ENCODE assay signal across 20 cellular contexts in the genomic region with DNA sequence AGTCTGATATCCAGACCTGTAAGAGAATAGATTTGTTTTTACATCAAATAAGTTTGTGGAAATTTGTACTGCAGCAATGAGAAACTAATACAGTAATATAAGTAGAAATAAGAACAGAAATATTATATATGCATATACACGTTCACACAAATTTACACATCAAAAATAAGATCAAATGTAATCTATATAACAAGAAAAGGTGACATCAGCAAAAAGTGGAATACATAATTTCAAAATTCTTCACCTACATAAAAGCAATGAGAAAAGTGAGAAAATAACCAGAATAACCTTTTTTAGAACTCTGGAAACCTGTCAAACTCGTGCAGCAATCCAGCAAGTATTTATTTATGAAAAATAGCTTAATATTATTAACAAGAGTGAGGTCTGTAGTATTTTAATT.
DNase-seq lines count a peak whose midpoint lies in the region; ATAC-seq, FAIRE-seq and TF ChIP-seq lines count a peak whose summit lies in the region.
"Had no signal": no experiment of that assay in that cellular context is flagged by ENCODE, and none has a peak within 500 bp of the region (broad histone marks: within the 10 kb centered on the region; RNA-seq: fewer than 3 reads in every experiment).

No MANE protein-coding gene starts in this region.

- no peak overlapping the region for H3K4me3 Mint-ChIP-seq in CD14-positive monocyte
- H3K4me3 Mint-ChIP-seq: CD4-positive, alpha-beta T cell; CD8-positive, alpha-beta T cell had no signal

- H2AFZ ChIP-seq in HepG2 (ENCODE audit: low read length) (no peak overlapping the region), K562 (ENCODE audit: low read depth, low read length) (no peak overlapping the region)

- no peak for TF ChIP-seq EP300 in HepG2 (IDR thresholded peaks at IDR 0.05; ENCODE audit: low read depth in 2 of 2, low read length in 2 of 2)
- no peak for TF ChIP-seq EP300 in HepG2 (CRISPR knock-in tag; IDR thresholded peaks at IDR 0.05; ENCODE audit: borderline replicate concordance)
- TF ChIP-seq EP300 in K562 (IDR thresholded peaks at IDR 0.05; ENCODE audit: low read length) = no peak

- no TSS peak for BruUV-seq in HepG2 (replicated peaks; lab: Mats Ljungman, UMichigan)
- BruUV-seq in K562 (replicated peaks; lab: Mats Ljungman, UMichigan) = no TSS peak

- no peak for TF ChIP-seq CTCF in HepG2 (CRISPR knock-in tag; IDR thresholded peaks at IDR 0.05)
- no peak for TF ChIP-seq CTCF in right lobe of liver (IDR thresholded peaks at IDR 0.05)
- no peak for TF ChIP-seq CTCF in K562 (IDR thresholded peaks at IDR 0.05 in 2 of 3, conservative IDR thresholded peaks at IDR 0.05 in 1 of 3; ENCODE audit: insufficient read depth in 2 of 3, low read depth in 1 of 3, low read length in 3 of 3)
- TF ChIP-seq CTCF in CD14-positive monocyte (IDR thresholded peaks at IDR 0.05) = no peak

- no peaks in the 10 kb centered on the region for H3K79me2 ChIP-seq in HepG2 (ENCODE audit: insufficient read depth, low read length)
- no peaks in the 10 kb centered on the region for H3K79me2 ChIP-seq in K562 (ENCODE audit: control insufficient read depth, insufficient read depth, low read length)

- no peak overlapping the region for H3K27ac Mint-ChIP-seq in CD14-positive monocyte
- H3K27ac Mint-ChIP-seq: CD4-positive, alpha-beta T cell; CD8-positive, alpha-beta T cell had no signal

- in situ Hi-C loops in HepG2 (cut with HindIII; ENCODE audit: extremely low pct_ligation_motif_present, low pct_unique_long_range_greater_than_20kb) = no loop called here
- in situ Hi-C loops in K562 (cut with MboI) = no loop called here

- peaks cover 0 to 2% (median 0%) of the 10 kb centered on the region in 3 donors for H3K27me3 Mint-ChIP-seq in CD14-positive monocyte (ENCODE audit: low read depth in 3 of 3)
- H3K27me3 Mint-ChIP-seq: CD4-positive, alpha-beta T cell had no signal

- H3K9me3 ChIP-seq in HepG2 (ENCODE audit: low read length) (peaks cover 67% of the 10 kb centered on the region), right lobe of liver (peaks cover 0 to 8% (median 4%) of the 10 kb centered on the region in 4 donors), K562 (replicated peaks; ENCODE audit: control insufficient read depth, insufficient read depth, low read depth, low read length) (no peaks in the 10 kb centered on the region)
- H3K9me3 ChIP-seq: BE2C, Caco-2 had no signal

- no peak overlapping the region for H3K4me3 ChIP-seq in HepG2 (replicated peaks in 1 of 3; ENCODE audit: insufficient read depth in 1 of 3, low read depth in 2 of 3, low read length in 3 of 3)
- no peak overlapping the region for H3K4me3 ChIP-seq in right lobe of liver
- H3K4me3 ChIP-seq in K562 = no peak overlapping the region
- H3K4me3 ChIP-seq: BLaER1 had no signal

- POLR2A ChIA-PET in HepG2 (lab: Yijun Ruan, JAX) = no interaction called here
- POLR2A ChIA-PET in K562 (lab: Yijun Ruan, JAX) = no interaction called here

- H3K9ac ChIP-seq in HepG2 (ENCODE audit: insufficient read depth, low read depth, low read length) = no peak overlapping the region
- H3K9ac ChIP-seq in K562 (ENCODE audit: insufficient read depth in 1 of 2, low read depth in 2 of 2, low read length in 2 of 2) = no peak overlapping the region
- H3K9ac ChIP-seq: BLaER1 had no signal

- H3K36me3 ChIP-seq in HepG2 (replicated peaks in 1 of 2; ENCODE audit: control insufficient read depth in 1 of 2, insufficient read depth in 2 of 2, low read length in 2 of 2) (no peaks in the 10 kb centered on the region), right lobe of liver (no peaks in the 10 kb centered on the region), K562 (ENCODE audit: control insufficient read depth, insufficient read depth, low read length) (no peaks in the 10 kb centered on the region)
- H3K36me3 ChIP-seq: BE2C, BLaER1 had no signal

- H3K4me2 ChIP-seq in HepG2 (ENCODE audit: low read depth, low read length) (no peak overlapping the region), K562 (ENCODE audit: insufficient read depth, low read length) (no peak overlapping the region)
- H3K4me2 ChIP-seq: BLaER1 had no signal

- CTCF ChIA-PET in HepG2 (lab: Yijun Ruan, JAX; ENCODE audit: low intra/inter-chr PET ratio, low total read pairs) (no interaction called here), K562 (lab: Yijun Ruan, JAX; ENCODE audit: low intra/inter-chr PET ratio) (no interaction called here)

- H3K9me3 Mint-ChIP-seq in CD14-positive monocyte = peaks cover 0 to 9% (median 5%) of the 10 kb centered on the region in 7 donors

- no peak for DNase-seq in HepG2 (ENCODE audit: low spot score)
- no peak for DNase-seq in right lobe of liver
- DNase-seq in K562 (ENCODE audit: extremely low read depth in 1 of 4, low spot score in 3 of 4) = no peak
- DNase-seq in CD14-positive monocyte (ENCODE audit: low spot score) = no peak
- no peak for DNase-seq in NCI-H1436 (lab: John Stamatoyannopoulos, UW)
- DNase-seq: ACHN; BE2C; C1 segment of cervical spinal cord; Caco-2; Calu3; CD4-positive, alpha-beta T cell; CD8-positive, alpha-beta T cell; DMS79 treated with DMSO at 0.1 percent for 48 hours; GF-D8 had no signal

- no peak for TF ChIP-seq RAD21 in HepG2 (CRISPR knock-in tag; IDR thresholded peaks at IDR 0.05)
- no peak for TF ChIP-seq RAD21 in K562 (CRISPR knock-in tag; conservative IDR thresholded peaks at IDR 0.05 in 1 of 2, IDR thresholded peaks at IDR 0.05 in 1 of 2)

- TF ChIP-seq POLR2A in HepG2 (IDR thresholded peaks at IDR 0.05; ENCODE audit: insufficient read depth in 1 of 2, low read depth in 2 of 2, low read length in 2 of 2) = no peak
- TF ChIP-seq POLR2A in right lobe of liver (IDR thresholded peaks at IDR 0.05) = no peak
- TF ChIP-seq POLR2A in K562 (conservative IDR thresholded peaks at IDR 0.05) = no peak

- H4K20me1 ChIP-seq in HepG2 (ENCODE audit: insufficient read depth, low read length) (no peaks in the 10 kb centered on the region), K562 (replicated peaks; ENCODE audit: control insufficient read depth, insufficient read depth, low read length) (no peaks in the 10 kb centered on the region)
- H4K20me1 ChIP-seq: BLaER1 had no signal

- intact Hi-C loops in HepG2 (cut with micrococcal nuclease; ENCODE audit: unreplicated experiment) = no loop called here
- intact Hi-C loops in right lobe of liver (cut with DNase I) = no loop called here
- intact Hi-C loops in K562 (cut with micrococcal nuclease) = no loop called here
- intact Hi-C loops in CD14-positive monocyte (cut with micrococcal nuclease) = no loop called here

- H3K27ac ChIP-seq in HepG2 (ENCODE audit: extremely low read length, insufficient read depth, low read length) (no peak overlapping the region), right lobe of liver (no peak overlapping the region), K562 (ENCODE audit: extremely low read depth, low read depth, low read length) (no peak overlapping the region)
- H3K27ac ChIP-seq: 22Rv1, BLaER1 had no signal

- H3K27me3 ChIP-seq in HepG2 (ENCODE audit: control insufficient read depth in 1 of 2, insufficient read depth in 2 of 2, low read length in 2 of 2) (no peaks in the 10 kb centered on the region), right lobe of liver (no peaks in the 10 kb centered on the region), K562 (ENCODE audit: control insufficient read depth in 2 of 2, insufficient read depth in 2 of 2, low read length in 2 of 2) (no peaks in the 10 kb centered on the region)
- H3K27me3 ChIP-seq: BE2C, BLaER1 had no signal

- H3K4me1 ChIP-seq in HepG2 (ENCODE audit: insufficient read depth, low read length) = no peaks in the 10 kb centered on the region
- no peaks in the 10 kb centered on the region for H3K4me1 ChIP-seq in right lobe of liver
- H3K4me1 ChIP-seq in K562 (replicated peaks in 1 of 2; ENCODE audit: control insufficient read depth in 2 of 2, insufficient read depth in 2 of 2, low read length in 2 of 2) = no peaks in the 10 kb centered on the region
- H3K4me1 ChIP-seq: BE2C, BLaER1, Caco-2 had no signal

- whole genome bisulfite sequencing in HepG2 (ENCODE audit: low lambda C conversion rate) = 1% methylated on average over 2 of the region's 2 CpGs
- 70% methylated on average over 2 of the region's 2 CpGs for WGBS in right lobe of liver (ENCODE audit: insufficient coverage, low coverage, low lambda C conversion rate, missing lambda C conversion rate)
- 0% methylated on average over 2 of the region's 2 CpGs for WGBS in K562 (ENCODE audit: insufficient coverage, low coverage, missing lambda C conversion rate)

- FAIRE-seq in HepG2 (lab: Jason Lieb, UNC) (no peak), K562 (lab: Jason Lieb, UNC) (no peak)
- FAIRE-seq: D721Med, G401.6, GM12891, GM19239 had no signal

- ATAC-seq in HepG2 (no peak), right lobe of liver (no peak), K562 (no peak)
- ATAC-seq: CD8-positive, alpha-beta T cell had no signal

- H3K36me3 Mint-ChIP-seq in CD14-positive monocyte = no peaks in the 10 kb centered on the region
- H3K36me3 Mint-ChIP-seq: CD8-positive, alpha-beta T cell had no signal

- no peaks in the 10 kb centered on the region for H3K4me1 Mint-ChIP-seq in CD14-positive monocyte

- no peaks in the 10 kb centered on the region for H3K9me1 ChIP-seq in K562 (ENCODE audit: control insufficient read depth, insufficient read depth, low read length)

TF ChIP-seq in HepG2, 621 proteins besides CTCF, POLR2A, EP300 and RAD21:
- TF ChIP-seq SMYD3 (CRISPR knock-in tag; IDR thresholded peaks at IDR 0.05) (no peak), MAFK (conservative IDR thresholded peaks at IDR 0.05 in 1 of 2, IDR thresholded peaks at IDR 0.05 in 1 of 2; ENCODE audit: low read length in 2 of 2) (peak; percentile 25 to 73; a peak in 2 of 4 replicates), HCFC1 (IDR thresholded peaks at IDR 0.05; ENCODE audit: low read depth, low read length) (no peak), ZNF546 (CRISPR knock-in tag; conservative IDR thresholded peaks at IDR 0.05) (no peak), BRD4 (CRISPR knock-in tag; IDR thresholded peaks at IDR 0.05) (no peak), MAFF (IDR thresholded peaks at IDR 0.05; ENCODE audit: low read depth, low read length) (peak; percentile 54; the same call in 1 of the 2 replicates), ELF3 (CRISPR knock-in tag; IDR thresholded peaks at IDR 0.05) (no peak)

TF ChIP-seq in K562, 482 proteins besides CTCF, POLR2A, EP300 and RAD21:
- TF ChIP-seq ZNF316 (IDR thresholded peaks at IDR 0.05) = peak; percentile 45; the same call in 1 of the 2 replicates
- TF ChIP-seq ZBTB8A (IDR thresholded peaks at IDR 0.05; ENCODE audit: partially characterized antibody) = no peak
- TF ChIP-seq DIDO1 (tag; IDR thresholded peaks at IDR 0.05; ENCODE audit: low read depth) = no peak
- peak; percentile 7; the same call in 1 of the 2 replicates for TF ChIP-seq C11orf30 (IDR thresholded peaks at IDR 0.05; ENCODE audit: low read depth)
